ENCODE assay signal across 9 cellular contexts in genomic region chr19:18932216-18932841, GRCh38. TPM values are rescaled to one million over a fixed set of nuclear protein-coding genes. Genes with fewer than 3 reads are reported as not detected.
DNase-seq lines count a peak whose midpoint lies in the region; ATAC-seq and TF ChIP-seq lines count a peak whose summit lies in the region.
"Had no signal": no experiment of that assay in that cellular context is flagged by ENCODE, and none has a peak within 500 bp of the region (broad histone marks: within the 10 kb centered on the region; RNA-seq: fewer than 3 reads in every experiment).

No MANE protein-coding gene starts in this region.

- ATAC-seq in GM18502 (IDR thresholded peaks at IDR 0.05; ENCODE audit: poor library complexity, unreplicated experiment) = no peak
- ATAC-seq in GM19463 (IDR thresholded peaks at IDR 0.05; ENCODE audit: unreplicated experiment) = no peak

- DNase-seq in GM20000 (ENCODE audit: low spot score) (peak; percentile 92), RPMI8226 (peak; percentile 47), globus pallidus (ENCODE audit: low spot score) (peak; percentile 55), progenitor cell of endocrine pancreas (ENCODE audit: low spot score, unreplicated experiment) (peak; percentile 53), kidney glomerular epithelial cell (lab: John Stamatoyannopoulos, UW) (no peak)
- DNase-seq in activated effector memory CD4-positive, alpha-beta T cell treated with Interleukin-2 at 50 U/mL for 16 hours = peak; percentile 70

- H3K9me3 Mint-ChIP-seq in progenitor cell of endocrine pancreas (ENCODE audit: low read depth) = no peaks in the 10 kb centered on the region

- TF ChIP-seq CTCF in GM20000 (IDR thresholded peaks at IDR 0.05; ENCODE audit: extremely low read depth, missing control alignments) = no peak
- TF ChIP-seq CTCF in progenitor cell of endocrine pancreas (IDR thresholded peaks at IDR 0.05; ENCODE audit: unreplicated experiment) = no peak

- H3K27ac Mint-ChIP-seq in progenitor cell of endocrine pancreas = no peak overlapping the region

- peaks cover 22% of the 10 kb centered on the region for H3K36me3 Mint-ChIP-seq in progenitor cell of endocrine pancreas (ENCODE audit: insufficient read depth)

- no peak overlapping the region for H3K4me3 Mint-ChIP-seq in progenitor cell of endocrine pancreas (ENCODE audit: low read depth)

- no peaks in the 10 kb centered on the region for H3K4me1 Mint-ChIP-seq in progenitor cell of endocrine pancreas (ENCODE audit: low read depth)

- no peaks in the 10 kb centered on the region for H3K27me3 Mint-ChIP-seq in progenitor cell of endocrine pancreas

RNA-seq across cellular contexts. Expression of gene HOMER3, which starts 8.7 kb away (rescaled TPM):
- 64.5 and 69.4 TPM in 2 replicates for total RNA-seq in progenitor cell of endocrine pancreas

RNA-seq across cellular contexts. Expression of gene DDX49, which starts 12.8 kb away (rescaled TPM):
- 44.4 and 44.7 TPM in 2 replicates for total RNA-seq in progenitor cell of endocrine pancreas

RNA-seq across cellular contexts. Expression of gene COPE, which starts 13.1 kb away (rescaled TPM):
- total RNA-seq in progenitor cell of endocrine pancreas = 189 and 192 TPM in 2 replicates

RNA-seq across cellular contexts. Expression of gene CERS1, which starts 36.4 kb away (rescaled TPM):
- 20.1 and 20.9 TPM in 2 replicates for total RNA-seq in progenitor cell of endocrine pancreas
- total RNA-seq: T-helper 1 cell treated with Interleukin-12 subunit alpha and Interleukin-12 subunit beta and Interleukin-4 antibody, amounts not matched to agents 30 ng/mL and 1 ng/mL, for 36 hours had no signal
